8 cellular contexts compared by ENCODE assay signal in the genomic region with DNA sequence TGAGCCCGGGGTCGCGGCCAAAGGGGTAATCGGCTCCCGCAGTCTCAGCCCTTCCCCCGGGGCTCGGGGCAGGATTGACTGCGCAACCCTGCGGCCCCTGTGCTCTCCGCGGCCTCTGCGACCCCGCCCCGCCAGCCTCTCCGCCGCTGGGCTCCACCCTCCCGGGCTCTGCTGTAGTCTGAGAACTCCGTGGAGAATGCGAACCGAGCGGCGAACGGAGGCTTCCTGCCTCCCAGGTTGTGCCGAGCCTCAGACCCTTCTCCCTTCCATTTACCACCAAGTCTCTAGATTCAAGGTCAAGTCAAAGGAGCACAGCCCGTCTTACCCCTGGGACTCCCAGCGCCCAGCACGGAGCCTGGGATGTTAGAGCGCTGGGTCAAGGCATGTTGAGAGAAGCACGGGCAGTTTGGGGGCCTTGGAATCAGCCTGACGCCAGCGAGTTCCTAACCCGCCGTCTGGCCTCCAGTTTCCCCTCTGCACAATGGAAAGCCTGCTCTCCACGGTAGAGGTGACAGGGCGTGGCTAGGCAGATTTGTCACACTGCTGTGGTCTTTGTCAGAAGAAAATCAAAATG. TPM values are rescaled to one million over a fixed set of nuclear protein-coding genes. Genes with fewer than 3 reads are reported as not detected.
DNase-seq lines count a peak whose midpoint lies in the region; ATAC-seq, FAIRE-seq and TF ChIP-seq lines count a peak whose summit lies in the region.

No MANE protein-coding gene starts in this region.

- H3K36me3 Mint-ChIP-seq in astrocyte (ENCODE audit: low read depth, unreplicated experiment) = peaks cover 3% of the 10 kb centered on the region

- H3K27ac Mint-ChIP-seq in astrocyte (ENCODE audit: unreplicated experiment) = peak overlapping the region; percentile 97

- no peak for FAIRE-seq in astrocyte (lab: Jason Lieb, UNC)

- peaks cover 37% of the 10 kb centered on the region for H4K20me1 ChIP-seq in astrocyte (ENCODE audit: insufficient read depth, low read length)

- 1 to 2% methylated on average over 35 of the region's 35 CpGs for WGBS in sigmoid colon, 2 donors

- CTCF ChIA-PET in Panc1 (lab: Charles Lee) = interaction anchor here (0.5 kb wide), 1 partner anchor 177 kb away, joined by 3 read pairs; no protein-coding TSS in a partner anchor

- no peaks in the 10 kb centered on the region for H3K27me3 Mint-ChIP-seq in astrocyte (ENCODE audit: low read depth, unreplicated experiment)

- H3K36me3 ChIP-seq in Panc1 (ENCODE audit: control insufficient read depth, insufficient read depth, low read length) = no peaks in the 10 kb centered on the region
- H3K36me3 ChIP-seq in astrocyte (ENCODE audit: insufficient read depth, low read length) = no peaks in the 10 kb centered on the region
- H3K36me3 ChIP-seq in sigmoid colon = peaks cover 0 to under 1% (median 0%) of the 10 kb centered on the region in 4 donors

- no peaks in the 10 kb centered on the region for H3K9me3 Mint-ChIP-seq in astrocyte (ENCODE audit: unreplicated experiment)

- H3K27me3 ChIP-seq in Panc1 (ENCODE audit: control insufficient read depth, insufficient read depth, low read length) = no peaks in the 10 kb centered on the region
- H3K27me3 ChIP-seq in astrocyte (ENCODE audit: insufficient read depth, low read length) = no peaks in the 10 kb centered on the region
- no peaks in the 10 kb centered on the region for H3K27me3 ChIP-seq in sigmoid colon

- peak overlapping the region; percentile 95 for H3K9ac ChIP-seq in astrocyte (ENCODE audit: low read length)

- H3K27ac ChIP-seq in Panc1 (ENCODE audit: low read length) (peak overlapping the region; percentile 79), astrocyte (ENCODE audit: low read depth, low read length) (peak overlapping the region; percentile 79), sigmoid colon (peak overlapping the region; percentile 88 to 98 (median 94))

- POLR2A ChIA-PET in Panc1 (lab: Charles Lee) = no interaction called here

- no peaks in the 10 kb centered on the region for H3K9me3 ChIP-seq in Panc1 (ENCODE audit: control insufficient read depth, insufficient read depth, low read depth, low read length)
- H3K9me3 ChIP-seq in astrocyte (ENCODE audit: insufficient read depth, low read depth, low read length) = no peaks in the 10 kb centered on the region
- H3K9me3 ChIP-seq in sigmoid colon = no peaks in the 10 kb centered on the region

- TF ChIP-seq EP300 in sigmoid colon (IDR thresholded peaks at IDR 0.05) = no peak

- intact Hi-C loops in Panc1 (cut with micrococcal nuclease; ENCODE audit: unreplicated experiment) = loop anchor here (5.0 to 10.0 kb wide), 2 partner anchors 63 to 115 kb away; no protein-coding TSS in a partner anchor
- intact Hi-C loops in sigmoid colon (cut with DNase I) = loop anchor here (2.0 kb wide), 3 partner anchors 43 to 125 kb away; no protein-coding TSS in a partner anchor

- ATAC-seq in Panc1 = peak; percentile 58
- ATAC-seq in HG03342 (IDR thresholded peaks at IDR 0.05; ENCODE audit: unreplicated experiment) = no peak
- ATAC-seq in GM19467 (IDR thresholded peaks at IDR 0.05; ENCODE audit: unreplicated experiment) = no peak

- peak; percentile 40 to 49 for TF ChIP-seq POLR2A in sigmoid colon (IDR thresholded peaks at IDR 0.05)

- peak; percentile 55 for DNase-seq in G401 (ENCODE audit: low spot score)
- DNase-seq in Panc1 (ENCODE audit: low read depth, low spot score) = no peak
- no peak for DNase-seq in astrocyte (ENCODE audit: low read depth)
- peak; percentile 91 for DNase-seq in sigmoid colon
- DNase-seq in DMS 273 treated with DMSO at 0.1 percent for 48 hours (lab: John Stamatoyannopoulos, UW) = no peak

- in situ Hi-C loops in G401 (cut with HindIII; ENCODE audit: low sequenced_read_pairs) (no loop called here), Panc1 (cut with HindIII; ENCODE audit: low pct_unique_long_range_greater_than_20kb, low sequenced_read_pairs) (no loop called here)

- BruUV-seq in Panc1 (replicated peaks; lab: Mats Ljungman, UMichigan) = no TSS peak

- H3K4me3 Mint-ChIP-seq in astrocyte (ENCODE audit: unreplicated experiment) = peak overlapping the region; percentile 99

- H3K4me3 ChIP-seq in Panc1 (ENCODE audit: low read depth in 2 of 2, low read length in 2 of 2) = peak overlapping the region; percentile 56 to 70
- peak overlapping the region; percentile 95 for H3K4me3 ChIP-seq in astrocyte (ENCODE audit: insufficient read depth, low read depth, low read length)
- H3K4me3 ChIP-seq in iPS-11a (ENCODE audit: low read depth, low read length) = peak overlapping the region; percentile 52
- peak overlapping the region; percentile 71 to 88 (median 86) for H3K4me3 ChIP-seq in sigmoid colon

- no peak for TF ChIP-seq CTCF in Panc1 (IDR thresholded peaks at IDR 0.05)
- no peak for TF ChIP-seq CTCF in astrocyte (IDR thresholded peaks at IDR 0.05; ENCODE audit: insufficient read depth, low read depth, low read length)
- no peak for TF ChIP-seq CTCF in sigmoid colon (IDR thresholded peaks at IDR 0.05)

- peaks cover 77% of the 10 kb centered on the region for H3K79me2 ChIP-seq in astrocyte (ENCODE audit: insufficient read depth, low read length)

- H2AFZ ChIP-seq in astrocyte (ENCODE audit: low read depth, low read length) = peak overlapping the region; percentile 59

- H3K4me1 Mint-ChIP-seq in astrocyte (ENCODE audit: low read depth, unreplicated experiment) = peaks cover 25% of the 10 kb centered on the region

- peak overlapping the region; percentile 97 for H3K4me2 ChIP-seq in astrocyte (ENCODE audit: low read length)

- H3K4me1 ChIP-seq in Panc1 (ENCODE audit: control insufficient read depth, insufficient read depth, low read length) (peaks cover 27% of the 10 kb centered on the region), astrocyte (ENCODE audit: insufficient read depth, low read length) (peaks cover 35% of the 10 kb centered on the region), sigmoid colon (peaks cover 0 to 71% (median 60%) of the 10 kb centered on the region in 4 donors)

RNA-seq across cellular contexts. Expression of gene ATP2B4, which starts 3.0 kb away (rescaled TPM):
- total RNA-seq in G401 (2014; rRNA removed; shearing (Covaris generic)) = 5.4 and 6.7 TPM in 2 replicates
- 20.9 TPM for total RNA-seq in Panc1 (2021; ENCODE audit: unreplicated experiment)
- 15.4 TPM for polyA plus RNA-seq in Panc1 (2012; ENCODE audit: insufficient read length)
- total RNA-seq in astrocyte = 103 and 114 TPM in 2 replicates
- 100 to 1,000 TPM; 229 to 595 (median 347) TPM for total RNA-seq in sigmoid colon
- polyA plus RNA-seq in sigmoid colon = 10 to 100 TPM in 1 of 3 donors, 1 to 10 TPM in 2; 1.6 to 34.5 (median 4.2) TPM

Comparison
In these comparisons a context has a peak if more than half of its experiments do, and no peak if none do; other contexts are left out.
1. DNase-seq: peak in G401 (single experiment) and sigmoid colon (single experiment); none in Panc1 (single experiment), astrocyte (single experiment) and DMS 273 treated with DMSO at 0.1 percent for 48 hours (single experiment).
2. Peak in every context shown above with its lines, with median percentiles within 50 percentile points of each other: H3K27ac ChIP-seq and H3K4me3 ChIP-seq.